Comparison of ENCODE assay signal across 16 cellular contexts in the genomic region with DNA sequence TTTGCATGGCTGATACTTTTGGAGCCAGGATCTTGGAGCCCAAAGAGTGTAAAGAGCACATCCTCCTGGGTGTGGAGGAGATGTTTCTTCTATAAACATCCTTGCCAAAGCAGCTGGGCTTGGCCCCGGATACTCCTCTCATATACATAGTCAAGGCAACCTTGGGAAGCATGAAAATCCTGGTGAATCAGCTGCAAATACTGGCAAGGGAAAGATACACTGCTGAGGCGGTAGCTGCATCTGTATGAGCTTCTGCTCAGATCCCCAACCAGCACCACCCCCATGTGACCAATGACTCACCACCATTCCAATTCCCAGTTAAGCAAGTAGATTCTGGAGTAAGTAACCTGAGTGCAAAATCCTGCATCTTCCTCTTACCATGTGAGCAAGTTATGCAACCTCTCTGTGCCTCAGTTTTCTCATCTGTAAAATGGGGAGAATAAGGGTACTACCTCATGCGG.
DNase-seq lines count a peak whose midpoint lies in the region; ATAC-seq lines count a peak whose summit lies in the region.
"Had no signal": no experiment of that assay in that cellular context is flagged by ENCODE, and none has a peak within 500 bp of the region (broad histone marks: within the 10 kb centered on the region; RNA-seq: fewer than 3 reads in every experiment).

No MANE protein-coding gene starts in this region.

- H3K4me1 Mint-ChIP-seq in T-helper 2 cell treated with Interferon-gamma antibody and Interleukin-4, amounts not matched to agents 5 μg/mL and 100 μg/mL, for 36 hours (ENCODE audit: low read depth) = no peaks in the 10 kb centered on the region
- H3K4me1 Mint-ChIP-seq: memory B cell had no signal

- intact Hi-C loops in Right ventricle myocardium inferior (cut with DNase I) = no loop called here
- intact Hi-C loops in cardiac septum (cut with DNase I) = no loop called here
- intact Hi-C loops in aorta (cut with DNase I) = no loop called here

- H3K36me3 ChIP-seq in aorta (ENCODE audit: control insufficient read depth in 1 of 2, insufficient read depth in 2 of 2, low read length in 1 of 2) = no peaks in the 10 kb centered on the region
- H3K36me3 ChIP-seq: cardiac muscle cell, esophagus muscularis mucosa, sigmoid colon had no signal

- H3K4me3 Mint-ChIP-seq in T-helper 2 cell treated with Interferon-gamma antibody and Interleukin-4, amounts not matched to agents 5 μg/mL and 100 μg/mL, for 36 hours = no peak overlapping the region
- H3K4me3 Mint-ChIP-seq: memory B cell had no signal

- DNase-seq in Right ventricle myocardium inferior (ENCODE audit: missing footprints) = peak; percentile 71
- no peak for DNase-seq in cardiac septum (ENCODE audit: low spot score)
- DNase-seq in dedifferentiated amniotic fluid mesenchymal stem cell (ENCODE audit: extremely low spot score) = peak; percentile 16
- peak; percentile 42 for DNase-seq in left kidney (ENCODE audit: low read depth, low spot score)
- peak in 1 of 2 donors; percentile 58 for DNase-seq in aorta
- DNase-seq in T-helper 2 cell treated with Interferon-gamma antibody and Interleukin-4, amounts not matched to agents 5 μg/mL and 100 μg/mL, for 36 hours (ENCODE audit: low spot score) = no peak
- DNase-seq in stimulated activated CD4-positive, alpha-beta T cell treated with anti-CD3 and anti-CD28 coated beads, Interleukin-2, amount 100 ng/mL, for 48 hours = no peak
- DNase-seq: 8988T, activated T-cell treated with anti-CD3 and anti-CD28 coated beads for 4 hours, NCI-H2171, sigmoid colon had no signal

- peaks cover 11% of the 10 kb centered on the region for H3K9me3 Mint-ChIP-seq in T-helper 2 cell treated with Interferon-gamma antibody and Interleukin-4, amounts not matched to agents 5 μg/mL and 100 μg/mL, for 36 hours

- H3K36me3 Mint-ChIP-seq in T-helper 2 cell treated with Interferon-gamma antibody and Interleukin-4, amounts not matched to agents 5 μg/mL and 100 μg/mL, for 36 hours (ENCODE audit: low read depth) = no peaks in the 10 kb centered on the region
- H3K36me3 Mint-ChIP-seq: memory B cell had no signal

- no peaks in the 10 kb centered on the region for H3K27me3 Mint-ChIP-seq in T-helper 2 cell treated with Interferon-gamma antibody and Interleukin-4, amounts not matched to agents 5 μg/mL and 100 μg/mL, for 36 hours (ENCODE audit: low read depth)

- peak; percentile 68 for ATAC-seq in Right ventricle myocardium inferior
- peak; percentile 65 for ATAC-seq in aorta (ENCODE audit: low FRiP score)
- ATAC-seq in GM19467 (IDR thresholded peaks at IDR 0.05; ENCODE audit: unreplicated experiment) = no peak
- ATAC-seq: Panc1 had no signal

- H3K4me3 ChIP-seq in aorta (ENCODE audit: low read length in 2 of 2) = no peak overlapping the region
- H3K4me3 ChIP-seq: cardiac muscle cell, esophagus muscularis mucosa, sigmoid colon had no signal

- H3K4me1 ChIP-seq in aorta (ENCODE audit: control insufficient read depth in 1 of 2, insufficient read depth in 2 of 2, low read length in 2 of 2) = peaks cover 2 to 6% of the 10 kb centered on the region in 2 donors

- H3K27ac ChIP-seq in aorta (ENCODE audit: low read depth in 1 of 2, low read length in 2 of 2) = peak overlapping the region in 1 of 2 donors; percentile 25
- H3K27ac ChIP-seq: cardiac muscle cell, esophagus muscularis mucosa had no signal

- no peaks in the 10 kb centered on the region for H3K27me3 ChIP-seq in aorta (ENCODE audit: control insufficient read depth in 1 of 2, insufficient read depth in 2 of 2, low read length in 1 of 2)
- H3K27me3 ChIP-seq: sigmoid colon had no signal

- 41 to 48% methylated on average over 3 of the region's 3 CpGs for WGBS in aorta, 2 donors

- peaks cover 1% of the 10 kb centered on the region for H3K9me3 ChIP-seq in aorta (ENCODE audit: control insufficient read depth, low read length)
- H3K9me3 ChIP-seq: esophagus muscularis mucosa, sigmoid colon had no signal

- H3K27ac Mint-ChIP-seq in T-helper 2 cell treated with Interferon-gamma antibody and Interleukin-4, amounts not matched to agents 5 μg/mL and 100 μg/mL, for 36 hours = no peak overlapping the region
- H3K27ac Mint-ChIP-seq: memory B cell had no signal

Comparison
In these comparisons a context has a peak if more than half of its experiments do, and no peak if none do; other contexts are left out.
1. DNase-seq: peak in Right ventricle myocardium inferior (single experiment), dedifferentiated amniotic fluid mesenchymal stem cell (single experiment) and left kidney (single experiment); none in cardiac septum (single experiment), T-helper 2 cell treated with Interferon-gamma antibody and Interleukin-4, amounts not matched to agents 5 μg/mL and 100 μg/mL, for 36 hours (single experiment) and stimulated activated CD4-positive, alpha-beta T cell treated with anti-CD3 and anti-CD28 coated beads, Interleukin-2, amount 100 ng/mL, for 48 hours (0 of 2).